Comparison of ENCODE assay signal across 18 cellular contexts in the genomic region with DNA sequence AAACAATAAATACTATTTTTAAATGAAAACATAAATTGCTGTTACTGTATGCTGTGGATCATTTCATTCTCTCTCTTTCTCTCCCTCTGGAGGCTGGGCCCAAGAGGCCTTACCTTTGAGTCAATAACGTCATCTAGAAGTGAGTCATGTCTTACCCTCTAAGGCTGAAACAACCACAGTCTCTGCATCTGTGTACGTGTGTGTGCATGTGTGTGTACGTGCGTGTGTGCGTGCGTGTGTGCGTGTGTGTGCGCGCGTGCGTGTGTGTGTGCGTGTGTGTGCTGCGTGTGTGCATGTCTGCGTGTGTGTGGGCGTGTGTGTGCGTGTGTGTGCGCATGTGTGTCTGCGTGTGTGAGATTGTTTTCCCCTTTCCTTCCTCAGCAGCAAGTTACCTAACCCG. TPM values are rescaled to one million over a fixed set of nuclear protein-coding genes. Genes with fewer than 3 reads are reported as not detected.
DNase-seq lines count a peak whose midpoint lies in the region; ATAC-seq, FAIRE-seq and TF ChIP-seq lines count a peak whose summit lies in the region.
"Had no signal": no experiment of that assay in that cellular context is flagged by ENCODE, and none has a peak within 500 bp of the region (broad histone marks: within the 10 kb centered on the region; RNA-seq: fewer than 3 reads in every experiment).

No MANE protein-coding gene starts in this region.

- H3K36me3 ChIP-seq in K562 (ENCODE audit: control insufficient read depth, insufficient read depth, low read length), result no peaks in the 10 kb centered on the region
- no peaks in the 10 kb centered on the region for H3K36me3 ChIP-seq in MG63
- H3K36me3 ChIP-seq: heart left ventricle, suprapubic skin had no signal

- intact Hi-C loops in K562 (cut with micrococcal nuclease) (no loop called here), posterior vena cava (cut with DNase I) (no loop called here)

- no peaks in the 10 kb centered on the region for H3K27me3 ChIP-seq in K562 (ENCODE audit: control insufficient read depth in 2 of 2, insufficient read depth in 2 of 2, low read length in 2 of 2)
- H3K27me3 ChIP-seq in MG63, result no peaks in the 10 kb centered on the region
- H3K27me3 ChIP-seq: heart left ventricle, suprapubic skin had no signal

- no TSS peak for BruUV-seq in K562 (replicated peaks; lab: Mats Ljungman, UMichigan)

- peak; percentile 59 for ATAC-seq in K562
- no peak for ATAC-seq in HG03354 (IDR thresholded peaks at IDR 0.05; ENCODE audit: poor library complexity, severe bottlenecking, unreplicated experiment)
- ATAC-seq: heart left ventricle had no signal

- no peak overlapping the region for H3K9ac ChIP-seq in K562 (ENCODE audit: insufficient read depth in 1 of 2, low read depth in 2 of 2, low read length in 2 of 2)
- H3K9ac ChIP-seq: KMS-11 had no signal

- TF ChIP-seq POLR2A in GM12891 (IDR thresholded peaks at IDR 0.05; ENCODE audit: low read depth, low read length) (no peak), K562 (conservative IDR thresholded peaks at IDR 0.05) (no peak)

- H3K9me1 ChIP-seq in K562 (ENCODE audit: control insufficient read depth, insufficient read depth, low read length), result no peaks in the 10 kb centered on the region

- POLR2A ChIA-PET in K562 (lab: Yijun Ruan, JAX), result no interaction called here

- peaks cover 0 to 3% of the 10 kb centered on the region in 2 experiments; a peak in 2 of 5 replicates for H3K4me1 ChIP-seq in K562 (replicated peaks in 1 of 2; ENCODE audit: control insufficient read depth in 2 of 2, insufficient read depth in 2 of 2, low read length in 2 of 2)

- H3K9me3 ChIP-seq in K562 (replicated peaks; ENCODE audit: control insufficient read depth, insufficient read depth, low read depth, low read length), result no peaks in the 10 kb centered on the region
- no peaks in the 10 kb centered on the region for H3K9me3 ChIP-seq in MG63
- H3K9me3 ChIP-seq: suprapubic skin had no signal

- no peaks in the 10 kb centered on the region for H3K79me2 ChIP-seq in K562 (ENCODE audit: control insufficient read depth, insufficient read depth, low read length)

- H3K4me2 ChIP-seq in K562 (ENCODE audit: insufficient read depth, low read length), result no peak overlapping the region
- H3K4me2 ChIP-seq: KMS-11 had no signal

- H2AFZ ChIP-seq in K562 (ENCODE audit: low read depth, low read length), result no peak overlapping the region

- no peak overlapping the region for H3K27ac ChIP-seq in K562 (ENCODE audit: extremely low read depth, low read depth, low read length)
- no peak overlapping the region for H3K27ac ChIP-seq in substantia nigra (ENCODE audit: low read depth, low read length, poor library complexity, severe bottlenecking)
- H3K27ac ChIP-seq: KMS-11, suprapubic skin had no signal

- DNase-seq in GM12891 (ENCODE audit: insufficient read length, low spot score), result no peak
- peak; percentile 45 for DNase-seq in HPDE6-E6E7 (ENCODE audit: extremely low spot score)
- DNase-seq in K562 (ENCODE audit: extremely low read depth in 1 of 4, low spot score in 3 of 4), result no peak
- peak; percentile 16 for DNase-seq in posterior vena cava (ENCODE audit: low spot score)
- no peak for DNase-seq in substantia nigra (lab: John Stamatoyannopoulos, UW)
- no peak for DNase-seq in MG63
- DNase-seq: activated B cell treated with CpG ODN at 0.5 μM for 24 hours; CD8-positive, alpha-beta memory T cell; effector CD8-positive, alpha-beta T cell; heart left ventricle; NCI-H2029; NCI-H774 had no signal

- in situ Hi-C loops in K562 (cut with MboI), result no loop called here

- CTCF ChIA-PET in K562 (lab: Yijun Ruan, JAX; ENCODE audit: low intra/inter-chr PET ratio), result no interaction called here

- 55% methylated on average over 17 of the region's 19 CpGs for WGBS in K562 (ENCODE audit: insufficient coverage, low coverage, missing lambda C conversion rate)

- H3K4me3 ChIP-seq in K562 (no peak overlapping the region), MG63 (no peak overlapping the region)
- H3K4me3 ChIP-seq: heart left ventricle, suprapubic skin had no signal

- no peak for TF ChIP-seq RAD21 in K562 (CRISPR knock-in tag; conservative IDR thresholded peaks at IDR 0.05 in 1 of 2, IDR thresholded peaks at IDR 0.05 in 1 of 2)

- H4K20me1 ChIP-seq in K562 (replicated peaks; ENCODE audit: control insufficient read depth, insufficient read depth, low read length), result no peaks in the 10 kb centered on the region

- no peak for FAIRE-seq in GM12891 (lab: Jason Lieb, UNC)
- FAIRE-seq in K562 (lab: Jason Lieb, UNC), result peak; percentile 46

- TF ChIP-seq CTCF in K562 (IDR thresholded peaks at IDR 0.05 in 2 of 3, conservative IDR thresholded peaks at IDR 0.05 in 1 of 3; ENCODE audit: insufficient read depth in 2 of 3, low read depth in 1 of 3, low read length in 3 of 3), result no peak

- TF ChIP-seq EP300 in K562 (IDR thresholded peaks at IDR 0.05; ENCODE audit: low read length), result no peak

TF ChIP-seq in K562, 482 proteins besides CTCF, POLR2A, EP300 and RAD21 (continues in another document):
- TF ChIP-seq NFIC (IDR thresholded peaks at IDR 0.05) (no peak), ARID2 (IDR thresholded peaks at IDR 0.05) (peak; percentile 50; the same call in 1 of the 2 replicates)

RNA-seq across cellular contexts. Expression of gene IL17B, which starts 13.6 kb away (rescaled TPM):
- not detected for polyA plus RNA-seq in GM12891 (2012; ENCODE audit: low read depth, missing spikeins)
- total RNA-seq in K562 (2011; cell fraction: chromatin; rRNA removed; ENCODE audit: low replicate concordance), result not detected in 2 replicates
- not detected in 2 replicates for total RNA-seq in K562 (2011; cell fraction: nucleolus; rRNA removed)
- not detected in 2 replicates for total RNA-seq in K562 (2011; cell fraction: nucleoplasm; rRNA removed)
- 1.5 and 2.6 TPM in 2 replicates for total RNA-seq in K562 (2014; rRNA removed)
- total RNA-seq in K562 (2014; rRNA removed; fragmentation: Illumina TruSeq; extraction: Trizol), result not detected in 2 replicates
- total RNA-seq in K562 (2015; rRNA removed; fragmentation: Illumina TruSeq; extraction: Trizol), result 0.36 TPM in 1 of 2 replicates, not detected in the other
- total RNA-seq in K562 (2021), result 0.51 and 0.58 TPM in 2 replicates
- polyA plus RNA-seq in K562 (2011; rRNA removed), result 0.28 and 0.81 TPM in 2 replicates
- polyA plus RNA-seq in K562 (2011; cell fraction: cytosol; rRNA removed), result 0.57 and 0.58 TPM in 2 replicates
- 0.43 and 0.73 TPM in 2 replicates for polyA plus RNA-seq in K562 (2011; cell fraction: nucleus; rRNA removed)
- polyA plus RNA-seq in K562 (2012), result 0.44 and 3.0 TPM in 2 replicates
- 0.57 TPM in 1 of 2 replicates, not detected in the other for polyA plus RNA-seq in K562 (2014; fragmentation: Illumina TruSeq; extraction: Trizol)
- under 1 TPM; 0.32 to 0.53 TPM for polyA plus RNA-seq in K562 (2014; fragmentation: Nextera tagmentation; extraction: Ambion mirVana)
- polyA plus RNA-seq in K562 (2014; rRNA removed), result 1.0 and 3.0 TPM in 2 replicates
- polyA minus RNA-seq in K562 (2011; rRNA and poly(A)+ RNA removed), result not detected in 2 replicates
- polyA minus RNA-seq in K562 (2011; cell fraction: cytosol; rRNA and poly(A)+ RNA removed), result 2.4 TPM in 1 of 2 replicates, not detected in the other
- not detected in 2 replicates for polyA minus RNA-seq in K562 (2011; cell fraction: nucleus; rRNA and poly(A)+ RNA removed)
- 10 to 100 TPM in 1 of 2 donors, 1 to 10 TPM in 1; 8.5 to 15.2 TPM for total RNA-seq in posterior vena cava
- total RNA-seq in MG63 (2014; rRNA removed; shearing (Covaris generic); ENCODE audit: low replicate concordance), result not detected in 2 replicates
- total RNA-seq: activated B cell treated with CpG ODN at 0.5 μM for 24 hours; activated T-helper 1 cell treated with anti-CD3 and anti-CD28 coated beads, Interleukin-12 subunit alpha, Interleukin-12 subunit beta, Interleukin-2, Interleukin-4 antibody, amounts not matched to agents 30 ng/mL and 10 ng/mL and 1 ng/mL, durations not matched to agents 14 hours and 24 hours and 36 hours; CD8-positive, alpha-beta memory T cell; liver; suprapubic skin had no signal
- polyA plus RNA-seq: CD8-positive, alpha-beta memory T cell; liver; neural cell had no signal

RNA-seq across cellular contexts. Expression of gene PCYOX1L, which starts 34.9 kb away (rescaled TPM):
- polyA plus RNA-seq in GM12891 (2012; ENCODE audit: low read depth, missing spikeins), result 8.9 TPM
- total RNA-seq in K562 (2011; cell fraction: chromatin; rRNA removed; ENCODE audit: low replicate concordance), result 20.2 and 24.4 TPM in 2 replicates
- total RNA-seq in K562 (2011; cell fraction: nucleolus; rRNA removed), result 28.2 and 32.0 TPM in 2 replicates
- 28.4 and 30.6 TPM in 2 replicates for total RNA-seq in K562 (2011; cell fraction: nucleoplasm; rRNA removed)
- total RNA-seq in K562 (2014; rRNA removed) (5.4 and 7.2 TPM in 2 replicates), K562 (2014; rRNA removed; fragmentation: Illumina TruSeq; extraction: Trizol) (5.9 and 6.0 TPM in 2 replicates), K562 (2015; rRNA removed; fragmentation: Illumina TruSeq; extraction: Trizol) (5.1 and 5.3 TPM in 2 replicates), K562 (2021) (7.8 and 8.0 TPM in 2 replicates), posterior vena cava (1 to 10 TPM; 3.1 to 5.6 TPM)
- polyA plus RNA-seq in K562 (2011; rRNA removed) (17.9 and 21.5 TPM in 2 replicates), K562 (2014; fragmentation: Illumina TruSeq; extraction: Trizol) (9.4 and 10.0 TPM in 2 replicates), K562 (2014; fragmentation: Nextera tagmentation; extraction: Ambion mirVana) (1 to 10 TPM; 2.3 to 2.4 TPM), K562 (2014; rRNA removed) (6.5 and 8.3 TPM in 2 replicates)
- 25.0 and 29.5 TPM in 2 replicates for polyA plus RNA-seq in K562 (2011; cell fraction: cytosol; rRNA removed)
- 44.5 and 48.0 TPM in 2 replicates for polyA plus RNA-seq in K562 (2011; cell fraction: nucleus; rRNA removed)
- 8.9 and 16.5 TPM in 2 replicates for polyA plus RNA-seq in K562 (2012)
- 13.7 and 15.4 TPM in 2 replicates for polyA minus RNA-seq in K562 (2011; rRNA and poly(A)+ RNA removed)
- polyA minus RNA-seq in K562 (2011; cell fraction: cytosol; rRNA and poly(A)+ RNA removed), result 6.8 and 7.7 TPM in 2 replicates
- 15.3 and 21.9 TPM in 2 replicates for polyA minus RNA-seq in K562 (2011; cell fraction: nucleus; rRNA and poly(A)+ RNA removed)
- total RNA-seq in MG63 (2014; rRNA removed; shearing (Covaris generic); ENCODE audit: low replicate concordance), result 6.4 and 16.6 TPM in 2 replicates

RNA-seq across cellular contexts. Expression of gene GRPEL2, which starts 47.4 kb away (rescaled TPM):
- polyA plus RNA-seq in GM12891 (2012; ENCODE audit: low read depth, missing spikeins), result 5.9 TPM
- 19.7 and 30.9 TPM in 2 replicates for total RNA-seq in K562 (2011; cell fraction: chromatin; rRNA removed; ENCODE audit: low replicate concordance)
- total RNA-seq in K562 (2011; cell fraction: nucleolus; rRNA removed), result 10.5 and 12.1 TPM in 2 replicates
- 21.0 and 33.4 TPM in 2 replicates for total RNA-seq in K562 (2011; cell fraction: nucleoplasm; rRNA removed)
- total RNA-seq in K562 (2014; rRNA removed), result 26.1 and 27.6 TPM in 2 replicates
- 35.8 and 44.2 TPM in 2 replicates for total RNA-seq in K562 (2014; rRNA removed; fragmentation: Illumina TruSeq; extraction: Trizol)
- 19.4 and 23.2 TPM in 2 replicates for total RNA-seq in K562 (2015; rRNA removed; fragmentation: Illumina TruSeq; extraction: Trizol)
- 37.8 and 40.5 TPM in 2 replicates for total RNA-seq in K562 (2021)
- 29.1 and 31.0 TPM in 2 replicates for polyA plus RNA-seq in K562 (2011; rRNA removed)
- 4.9 and 14.0 TPM in 2 replicates for polyA plus RNA-seq in K562 (2011; cell fraction: cytosol; rRNA removed)
- 14.6 and 16.7 TPM in 2 replicates for polyA plus RNA-seq in K562 (2011; cell fraction: nucleus; rRNA removed)
- polyA plus RNA-seq in K562 (2012), result 8.6 and 9.6 TPM in 2 replicates
- polyA plus RNA-seq in K562 (2014; fragmentation: Illumina TruSeq; extraction: Trizol), result 23.0 and 23.4 TPM in 2 replicates
- 10 to 100 TPM; 11.2 to 17.1 TPM for polyA plus RNA-seq in K562 (2014; fragmentation: Nextera tagmentation; extraction: Ambion mirVana)
- 25.8 and 26.4 TPM in 2 replicates for polyA plus RNA-seq in K562 (2014; rRNA removed)
- polyA minus RNA-seq in K562 (2011; rRNA and poly(A)+ RNA removed), result 40.6 and 45.9 TPM in 2 replicates
- polyA minus RNA-seq in K562 (2011; cell fraction: cytosol; rRNA and poly(A)+ RNA removed), result 19.4 and 28.1 TPM in 2 replicates
- polyA minus RNA-seq in K562 (2011; cell fraction: nucleus; rRNA and poly(A)+ RNA removed), result 11.2 and 19.1 TPM in 2 replicates
- 10 to 100 TPM; 13.1 to 16.0 TPM for total RNA-seq in posterior vena cava
- total RNA-seq in MG63 (2014; rRNA removed; shearing (Covaris generic); ENCODE audit: low replicate concordance), result 30.2 and 49.1 TPM in 2 replicates

Comparison
In these comparisons a context has a peak if more than half of its experiments do, and no peak if none do; other contexts are left out.
1. DNase-seq: peak in HPDE6-E6E7 (single experiment) and posterior vena cava (single experiment); none in GM12891 (single experiment), K562 (0 of 4), substantia nigra (0 of 49) and MG63 (single experiment).